In genomic region chr2:206212673-206213513, GRCh38 we compare ENCODE assay signal across 9 cellular contexts. TPM values are rescaled to one million over a fixed set of nuclear protein-coding genes. Genes with fewer than 3 reads are reported as not detected.
A peak's percentile ranks its signal among the peaks of the same experiment; 100 is the strongest.
DNase-seq lines count a peak whose midpoint lies in the region; ATAC-seq, FAIRE-seq and TF ChIP-seq lines count a peak whose summit lies in the region.
"Had no signal": no experiment of that assay in that cellular context is flagged by ENCODE, and none has a peak within 500 bp of the region (broad histone marks: within the 10 kb centered on the region; RNA-seq: fewer than 3 reads in every experiment).

No MANE protein-coding gene starts in this region.

- FAIRE-seq in D721Med (lab: Jason Lieb, UNC) = no peak

- H3K27me3 ChIP-seq in lower lobe of right lung (ENCODE audit: low read depth) = peaks cover 5% of the 10 kb centered on the region

- peak overlapping the region; percentile 62 for H3K4me3 ChIP-seq in AG10803 (ENCODE audit: low read length)
- H3K4me3 ChIP-seq in LNCaP clone FGC (ENCODE audit: low read depth, low read length) = peak overlapping the region; percentile 23; the same call in 1 of the 2 replicates
- H3K4me3 ChIP-seq in lower lobe of right lung = no peak overlapping the region

- DNase-seq in AG10803 (ENCODE audit: low read depth) = peak; percentile 90
- peak; percentile 14 for DNase-seq in LNCaP clone FGC (ENCODE audit: low read depth)
- peak in 15 of 61 donors; percentile 2 to 79 (median 24) for DNase-seq in caudate nucleus (lab: John Stamatoyannopoulos, UW)
- DNase-seq in myocyte (ENCODE audit: low read depth) = peak; percentile 54
- no peak for DNase-seq in substantia nigra (lab: John Stamatoyannopoulos, UW)
- DNase-seq in lower lobe of right lung = no peak
- DNase-seq in D721Med (ENCODE audit: insufficient read length, low spot score) = no peak
- no peak for DNase-seq in occipital lobe (lab: John Stamatoyannopoulos, UW)
- DNase-seq: NCI-H82 had no signal

- TF ChIP-seq CTCF in AG10803 (conservative IDR thresholded peaks at IDR 0.05; ENCODE audit: low read length) (0 out of 2 replicates have a peak, but pooled peaks have one; percentile 12), LNCaP clone FGC (IDR thresholded peaks at IDR 0.05; ENCODE audit: control insufficient read depth, extremely low read depth, insufficient read depth) (no peak), lower lobe of right lung (IDR thresholded peaks at IDR 0.05) (no peak), D721Med (IDR thresholded peaks at IDR 0.05; ENCODE audit: insufficient read depth, missing control alignments) (no peak)

- no peaks in the 10 kb centered on the region for H3K4me1 ChIP-seq in lower lobe of right lung

- no peaks in the 10 kb centered on the region for H3K9me3 ChIP-seq in lower lobe of right lung

- no peaks in the 10 kb centered on the region for H3K36me3 ChIP-seq in lower lobe of right lung

- no peak for ATAC-seq in lower lobe of right lung

- intact Hi-C loops in lower lobe of right lung (cut with DNase I) = no loop called here

- H3K27ac ChIP-seq in caudate nucleus (ENCODE audit: low read depth, low read length) (peak overlapping the region; percentile 81), substantia nigra (ENCODE audit: low read depth, low read length, poor library complexity, severe bottlenecking) (no peak overlapping the region), lower lobe of right lung (no peak overlapping the region)

RNA-seq across cellular contexts. Expression of gene EEF1B2, which starts 53.2 kb away (rescaled TPM):
- total RNA-seq in myocyte (319 and 335 TPM in 2 replicates), lower lobe of right lung (408 TPM), occipital lobe (522 TPM)
- 438 TPM for polyA plus RNA-seq in myocyte (2012)

RNA-seq across cellular contexts. Expression of gene NDUFS1, which starts 53.6 kb away (rescaled TPM):
- total RNA-seq in myocyte (223 and 265 TPM in 2 replicates), lower lobe of right lung (58.2 TPM), occipital lobe (127 TPM)
- polyA plus RNA-seq in myocyte (2012) = 66.5 TPM

Comparison
In these comparisons a context has a peak if more than half of its experiments do, and no peak if none do; other contexts are left out.
1. DNase-seq: peak in AG10803 (single experiment), LNCaP clone FGC (single experiment) and myocyte (single experiment); none in substantia nigra (0 of 49), lower lobe of right lung (single experiment), D721Med (single experiment) and occipital lobe (single experiment).